8 cellular contexts compared by ENCODE assay signal in genomic region chr1:94039514-94039870, GRCh38.
A peak's percentile ranks its signal among the peaks of the same experiment; 100 is the strongest.
DNase-seq lines count a peak whose midpoint lies in the region; ATAC-seq, FAIRE-seq and TF ChIP-seq lines count a peak whose summit lies in the region.

No MANE protein-coding gene starts in this region.

- H3K4me3 ChIP-seq in AG04449 (ENCODE audit: low read depth, low read length) = no peak overlapping the region
- H3K4me3 ChIP-seq in H1 (ENCODE audit: extremely low read depth in 1 of 4, insufficient read depth in 2 of 4, low read depth in 3 of 4, low read length in 4 of 4) = no peak overlapping the region
- H3K4me3 ChIP-seq in mesodermal cell (ENCODE audit: extremely low read depth, insufficient read depth, low read length, poor library complexity, severe bottlenecking) = no peak overlapping the region

- DNase-seq in AG04449 (ENCODE audit: low read depth, low spot score) (no peak), GM12891 (ENCODE audit: insufficient read length, low spot score) (peak; percentile 36), NCI-H2227 (lab: John Stamatoyannopoulos, UW; ENCODE audit: unreplicated experiment) (peak; percentile 83), H1 (ENCODE audit: low read depth in 1 of 2, low spot score in 2 of 2) (peak; percentile 63 to 86)
- DNase-seq in activated CD4-positive, alpha-beta T cell treated with anti-CD3 and anti-CD28 coated beads, Interleukin-2, amount 50 U/mL, for 4 hours = peak; percentile 29 to 35
- DNase-seq in stimulated activated naive CD4-positive, alpha-beta T cell treated with Interleukin-2 at 50 U/mL for 16 hours (lab: John Stamatoyannopoulos, UW) = peak; percentile 8

- no peak overlapping the region for H2BK120ac ChIP-seq in H1 (replicated peaks; ENCODE audit: low read depth, low read length)

- H3K4me2 ChIP-seq in H1 (ENCODE audit: insufficient read depth in 1 of 2, low read depth in 2 of 2, low read length in 2 of 2) = no peak overlapping the region

- H3K18ac ChIP-seq in H1 (ENCODE audit: extremely low read depth, low read length) = no peak overlapping the region

- no peak overlapping the region for H2AK5ac ChIP-seq in H1 (ENCODE audit: low read depth, low read length)

- H3K9me3 ChIP-seq in H1 (ENCODE audit: insufficient read depth in 2 of 2, low read depth in 1 of 2, low read length in 1 of 2) (no peaks in the 10 kb centered on the region), mesodermal cell (ENCODE audit: control insufficient read depth, low read length) (no peaks in the 10 kb centered on the region)

- H3K4me1 ChIP-seq in H1 (replicated peaks in 1 of 4; ENCODE audit: control insufficient read depth in 3 of 4, insufficient read depth in 4 of 4, low read length in 3 of 4) (peaks cover 0 to 3% (median 0%) of the 10 kb centered on the region in 4 experiments; a peak in 1 of 7 replicates), mesodermal cell (ENCODE audit: control insufficient read depth, insufficient read depth, low read length, poor library complexity, severe bottlenecking) (peaks cover 40% of the 10 kb centered on the region)

- ATAC-seq in HG03095 (IDR thresholded peaks at IDR 0.05; ENCODE audit: unreplicated experiment) = no peak

- no peak for FAIRE-seq in GM12891 (lab: Jason Lieb, UNC)
- peak; percentile 70 for FAIRE-seq in H1 (lab: Jason Lieb, UNC)

- H3K27ac ChIP-seq in H1 (ENCODE audit: low read depth, low read length) (no peak overlapping the region), mesodermal cell (ENCODE audit: low read depth, low read length, severe bottlenecking) (peak overlapping the region; percentile 38)

- no peak overlapping the region for H3K23ac ChIP-seq in H1 (ENCODE audit: insufficient read length)

- CTCF ChIA-PET in AG04449 (lab: Yijun Ruan, JAX) = interaction anchor here (0.6 to 32.8 kb wide), 35 partner anchors 3 to 424 kb away, joined by 3 to 1945 read pairs (median 4); partner anchors contain the start of genes ARHGAP29, DNTTIP2 and GCLM
- CTCF ChIA-PET in H1 (lab: Charles Lee; ENCODE audit: partially characterized antibody) = interaction anchor here (0.5 to 38.0 kb wide), 42 partner anchors 9 to 559 kb away, joined by 3 to 807 read pairs (median 4); no protein-coding TSS in a partner anchor

- peak; percentile 77 to 87 for TF ChIP-seq RAD21 in H1 (IDR thresholded peaks at IDR 0.05 in 1 of 2, conservative IDR thresholded peaks at IDR 0.05 in 1 of 2; ENCODE audit: low read depth in 2 of 2, low read length in 2 of 2)

- no peak overlapping the region for H3K4ac ChIP-seq in H1 (replicated peaks; ENCODE audit: insufficient read length, low read depth, low read length)

- no peak overlapping the region for H2BK15ac ChIP-seq in H1 (ENCODE audit: low read length)

- H3K9ac ChIP-seq in H1 (replicated peaks in 1 of 4; ENCODE audit: extremely low read depth in 1 of 4, low read depth in 3 of 4, low read length in 3 of 4) = no peak overlapping the region

- H3K23me2 ChIP-seq in H1 (ENCODE audit: low read depth, low read length) = no peaks in the 10 kb centered on the region

- no peaks in the 10 kb centered on the region; a peak in 1 of 7 replicates for H3K27me3 ChIP-seq in H1 (replicated peaks in 1 of 4; ENCODE audit: control insufficient read depth in 3 of 4, extremely low read depth in 1 of 4, insufficient read depth in 3 of 4, low read length in 3 of 4)

- 0 out of 2 replicates have a peak overlapping the region, but pooled peaks have one; percentile 29 for H2BK12ac ChIP-seq in H1 (ENCODE audit: low read depth, low read length)

- no peaks in the 10 kb centered on the region for H4K20me1 ChIP-seq in H1 (replicated peaks in 1 of 2; ENCODE audit: control insufficient read depth in 1 of 2, insufficient read depth in 2 of 2, low read length in 2 of 2)

- H2BK5ac ChIP-seq in H1 (ENCODE audit: low read depth, low read length) = no peak overlapping the region

- TF ChIP-seq POLR2A in GM12891 (IDR thresholded peaks at IDR 0.05; ENCODE audit: low read depth, low read length) = no peak
- TF ChIP-seq POLR2A in H1 (IDR thresholded peaks at IDR 0.05; ENCODE audit: control extremely low read depth in 1 of 2, low read depth in 2 of 2, low read length in 2 of 2) = no peak

- no peak overlapping the region for H3K56ac ChIP-seq in H1 (replicated peaks; ENCODE audit: insufficient read length, low read depth, low read length)

- 2% methylated on average over 4 of the region's 4 CpGs; no CpG with 5 or more reads in 1 of the 2 experiments for WGBS in H1 (ENCODE audit: extremely low coverage in 1 of 2, insufficient coverage in 1 of 2, insufficient read length in 1 of 2, insufficient replicate concordance in 2 of 2, low coverage in 1 of 2, low lambda C conversion rate in 2 of 2, missing lambda C conversion rate in 1 of 2), 2 experiments
- 0% methylated on average over 1 to 4 of the region's 4 CpGs for WGBS in mesodermal cell (ENCODE audit: insufficient coverage in 2 of 2), 2 experiments

- TF ChIP-seq EP300 in H1 (IDR thresholded peaks at IDR 0.05; ENCODE audit: borderline replicate concordance in 1 of 2, low read depth in 2 of 2, low read length in 2 of 2) = 0 out of 3 replicates have a peak, but pooled peaks of 1 of the 2 experiments have one; percentile 9

- H4K8ac ChIP-seq in H1 (ENCODE audit: extremely low read depth, insufficient read depth, low read length) = no peak overlapping the region

- no peak overlapping the region for H3K14ac ChIP-seq in H1 (ENCODE audit: insufficient read length)

- POLR2A ChIA-PET in AG04449 (lab: Yijun Ruan, JAX) = interaction anchor here (0.8 to 1.1 kb wide), 2 partner anchors 13 to 296 kb away, joined by 4 to 6 read pairs; no protein-coding TSS in a partner anchor
- POLR2A ChIA-PET in H1 (lab: Charles Lee; ENCODE audit: partially characterized antibody) = interaction anchor here (0.9 kb wide), 1 partner anchor 73 kb away, joined by 3 read pairs; no protein-coding TSS in a partner anchor

- no peak overlapping the region for H2AFZ ChIP-seq in H1 (ENCODE audit: low read length)

- no peak overlapping the region for H4K91ac ChIP-seq in H1 (replicated peaks; ENCODE audit: insufficient read length, low read length)

- H3K79me1 ChIP-seq in H1 (ENCODE audit: low read depth, low read length) = no peaks in the 10 kb centered on the region

- H3K79me2 ChIP-seq in H1 (ENCODE audit: control insufficient read depth in 1 of 2, insufficient read depth in 2 of 2, low read length in 2 of 2) = no peaks in the 10 kb centered on the region

- peak; percentile 81 for TF ChIP-seq CTCF in AG04449 (IDR thresholded peaks at IDR 0.05; ENCODE audit: insufficient read depth, low read length, missing control alignments)
- TF ChIP-seq CTCF in H1 (IDR thresholded peaks at IDR 0.05; ENCODE audit: control extremely low read depth in 1 of 3, insufficient read depth in 1 of 3, low read depth in 1 of 3, low read length in 3 of 3) = peak; percentile 88 to 96 (median 91)

- H3K36me3 ChIP-seq in H1 (ENCODE audit: control insufficient read depth in 2 of 4, insufficient read depth in 4 of 4, low read length in 3 of 4) (no peaks in the 10 kb centered on the region), mesodermal cell (ENCODE audit: control insufficient read depth, insufficient read depth, low read length) (no peaks in the 10 kb centered on the region)

- no peak overlapping the region for H2BK20ac ChIP-seq in H1 (ENCODE audit: low read length)

- no peak overlapping the region for H4K5ac ChIP-seq in H1 (ENCODE audit: insufficient read length, low read depth, low read length)

TF ChIP-seq in GM12891, 5 proteins besides CTCF, POLR2A, EP300 and RAD21:
- TF ChIP-seq TAF1 (IDR thresholded peaks at IDR 0.05; ENCODE audit: low read depth, low read length) (no peak), POLR2AphosphoS5 (IDR thresholded peaks at IDR 0.05; ENCODE audit: low read depth, low read length) (no peak), POU2F2 (IDR thresholded peaks at IDR 0.05; ENCODE audit: low read depth, low read length) (no peak), SPI1 (IDR thresholded peaks at IDR 0.05; ENCODE audit: low read depth, low read length) (no peak), PAX5 (IDR thresholded peaks at IDR 0.05; ENCODE audit: insufficient read depth, low read length, severe bottlenecking) (no peak)

TF ChIP-seq in H1, 55 proteins besides CTCF, POLR2A, EP300 and RAD21:
- TF ChIP-seq BCL11A (IDR thresholded peaks at IDR 0.05; ENCODE audit: low read depth in 2 of 2, low read length in 2 of 2) (no peak), YY1 (IDR thresholded peaks at IDR 0.05; ENCODE audit: low read depth, low read length) (peak; percentile 56; the same call in 1 of the 2 replicates), CREB1 (IDR thresholded peaks at IDR 0.05) (0 out of 2 replicates have a peak, but pooled peaks have one; percentile 23), MAX (IDR thresholded peaks at IDR 0.05) (peak; percentile 35; the same call in 1 of the 2 replicates), BRCA1 (IDR thresholded peaks at IDR 0.05; ENCODE audit: low read depth, low read length) (no peak), SIRT6 (IDR thresholded peaks at IDR 0.05; ENCODE audit: low read length) (no peak), ZNF274 (IDR thresholded peaks at IDR 0.05; ENCODE audit: borderline replicate concordance, extremely low read depth, low read length) (no peak), SIN3A (conservative IDR thresholded peaks at IDR 0.05 in 1 of 2, IDR thresholded peaks at IDR 0.05 in 1 of 2; ENCODE audit: low read depth in 1 of 2, low read length in 2 of 2) (no peak), SIX5 (IDR thresholded peaks at IDR 0.05; ENCODE audit: low read depth, low read length) (no peak), SAP30 (IDR thresholded peaks at IDR 0.05; ENCODE audit: insufficient read depth, insufficient replicate concordance, low read length) (no peak), GABPA (IDR thresholded peaks at IDR 0.05; ENCODE audit: borderline replicate concordance, insufficient read depth, low read length) (no peak), HDAC6 (IDR thresholded peaks at IDR 0.05; ENCODE audit: low read depth, low read length) (no peak), EGR1 (IDR thresholded peaks at IDR 0.05; ENCODE audit: borderline replicate concordance, low read depth, low read length) (no peak), TEAD4 (IDR thresholded peaks at IDR 0.05; ENCODE audit: low read depth, low read length) (peak; percentile 79), ATF3 (IDR thresholded peaks at IDR 0.05; ENCODE audit: insufficient read depth, low read depth, low read length) (0 out of 2 replicates have a peak, but pooled peaks have one; percentile 13), KDM5A (IDR thresholded peaks at IDR 0.05; ENCODE audit: low read length) (no peak), TAF7 (optimal IDR thresholded peaks at IDR 0.05; ENCODE audit: borderline replicate concordance, low read depth, low read length) (no peak), CEBPB (IDR thresholded peaks at IDR 0.05; ENCODE audit: low read depth, low read length) (no peak)
